Comparison of ENCODE assay signal across 13 cellular contexts in genomic region chr9:120937596-120937995, GRCh38. TPM values are rescaled to one million over a fixed set of nuclear protein-coding genes. Genes with fewer than 3 reads are reported as not detected.
DNase-seq lines count a peak whose midpoint lies in the region; ATAC-seq, FAIRE-seq and TF ChIP-seq lines count a peak whose summit lies in the region.
"Had no signal": no experiment of that assay in that cellular context is flagged by ENCODE, and none has a peak within 500 bp of the region (broad histone marks: within the 10 kb centered on the region; RNA-seq: fewer than 3 reads in every experiment).

No MANE protein-coding gene starts in this region.

- TF ChIP-seq CTCF in right lobe of liver (IDR thresholded peaks at IDR 0.05) (no peak), HepG2 (CRISPR knock-in tag; IDR thresholded peaks at IDR 0.05) (no peak), colonic mucosa (IDR thresholded peaks at IDR 0.05) (no peak)

- TF ChIP-seq RAD21 in HepG2 (CRISPR knock-in tag; IDR thresholded peaks at IDR 0.05) = no peak

- H3K36me3 ChIP-seq in right lobe of liver (no peaks in the 10 kb centered on the region), HepG2 (replicated peaks in 1 of 2; ENCODE audit: control insufficient read depth in 1 of 2, insufficient read depth in 2 of 2, low read length in 2 of 2) (no peaks in the 10 kb centered on the region), colonic mucosa (no peaks in the 10 kb centered on the region), aorta (ENCODE audit: control insufficient read depth in 1 of 2, insufficient read depth in 2 of 2, low read length in 1 of 2) (no peaks in the 10 kb centered on the region)
- no peaks in the 10 kb centered on the region for H3K36me3 ChIP-seq in naive thymus-derived CD4-positive, alpha-beta T cell (ENCODE audit: control insufficient read depth in 2 of 3, insufficient read depth in 3 of 3, low read length in 3 of 3)

- H3K27ac Mint-ChIP-seq in naive thymus-derived CD4-positive, alpha-beta T cell = peak overlapping the region; percentile 64 to 100 (median 92)
- H3K27ac Mint-ChIP-seq: progenitor cell of endocrine pancreas had no signal

- TF ChIP-seq EP300 in HepG2 (IDR thresholded peaks at IDR 0.05; ENCODE audit: low read depth in 2 of 2, low read length in 2 of 2) = no peak
- TF ChIP-seq EP300 in HepG2 (CRISPR knock-in tag; IDR thresholded peaks at IDR 0.05; ENCODE audit: borderline replicate concordance) = no peak

- 78% methylated on average over 1 of the region's 1 CpG for WGBS in right lobe of liver (ENCODE audit: insufficient coverage, low coverage, low lambda C conversion rate, missing lambda C conversion rate)
- WGBS in HepG2 (ENCODE audit: low lambda C conversion rate) = 60% methylated on average over 1 of the region's 1 CpG
- WGBS in aorta, 2 donors = 1 to 3% methylated on average over 1 of the region's 1 CpG

- no TSS peak for BruUV-seq in HepG2 (replicated peaks; lab: Mats Ljungman, UMichigan)

- peaks cover 0 to 5% (median 0%) of the 10 kb centered on the region in 5 donors for H3K27me3 Mint-ChIP-seq in naive thymus-derived CD4-positive, alpha-beta T cell
- H3K27me3 Mint-ChIP-seq: activated naive CD8-positive, alpha-beta T cell treated with anti-CD3 and anti-CD28 coated beads, Interleukin-2, amount 10 ng/mL, durations not matched to agents 7 days and 5 days had no signal

- CTCF ChIA-PET in HepG2 (lab: Yijun Ruan, JAX; ENCODE audit: low intra/inter-chr PET ratio, low total read pairs) = interaction anchor here (2.6 kb wide), 1 partner anchor 181 kb away, joined by 40 read pairs; no protein-coding TSS in a partner anchor
- CTCF ChIA-PET in naive thymus-derived CD4-positive, alpha-beta T cell (lab: Charles Lee) = interaction anchor here (0.9 to 5.6 kb wide), 7 partner anchors 21 to 181 kb away, joined by 3 to 49 read pairs (median 11); no protein-coding TSS in a partner anchor

- H3K36me3 Mint-ChIP-seq in naive thymus-derived CD4-positive, alpha-beta T cell = no peaks in the 10 kb centered on the region
- H3K36me3 Mint-ChIP-seq: activated naive CD8-positive, alpha-beta T cell treated with anti-CD3 and anti-CD28 coated beads, Interleukin-2, amount 10 ng/mL, durations not matched to agents 7 days and 5 days had no signal

- in situ Hi-C loops in HepG2 (cut with HindIII; ENCODE audit: extremely low pct_ligation_motif_present, low pct_unique_long_range_greater_than_20kb) = loop anchor here (5.0 kb wide), 1 partner anchor 180 kb away; no protein-coding TSS in a partner anchor

- peaks cover 27 to 57% (median 49%) of the 10 kb centered on the region in 7 donors for H3K4me1 Mint-ChIP-seq in naive thymus-derived CD4-positive, alpha-beta T cell

- no peak for FAIRE-seq in HepG2 (lab: Jason Lieb, UNC)
- FAIRE-seq: keratinocyte had no signal

- H3K4me2 ChIP-seq in HepG2 (ENCODE audit: low read depth, low read length) = no peak overlapping the region

- H3K9ac ChIP-seq in HepG2 (ENCODE audit: insufficient read depth, low read depth, low read length) (no peak overlapping the region), colonic mucosa (ENCODE audit: low read depth in 2 of 2, low read length in 2 of 2) (no peak overlapping the region)

- H3K4me1 ChIP-seq in right lobe of liver (peaks cover 2 to 45% (median 21%) of the 10 kb centered on the region in 4 donors), HepG2 (ENCODE audit: insufficient read depth, low read length) (peaks cover 20% of the 10 kb centered on the region), colonic mucosa (peaks cover 5% of the 10 kb centered on the region), aorta (ENCODE audit: control insufficient read depth in 1 of 2, insufficient read depth in 2 of 2, low read length in 2 of 2) (peaks cover 6 to 8% of the 10 kb centered on the region in 2 donors)
- peaks cover 47 to 48% of the 10 kb centered on the region in 2 donors for H3K4me1 ChIP-seq in naive thymus-derived CD4-positive, alpha-beta T cell (ENCODE audit: control insufficient read depth in 2 of 2, insufficient read depth in 2 of 2, low read length in 2 of 2)

- ATAC-seq in right lobe of liver = no peak
- ATAC-seq in HepG2 = no peak
- ATAC-seq in naive thymus-derived CD4-positive, alpha-beta T cell = no peak
- no peak for ATAC-seq in aorta (ENCODE audit: low FRiP score)
- no peak for ATAC-seq in GM21619 (IDR thresholded peaks at IDR 0.05; ENCODE audit: unreplicated experiment)
- no peak for ATAC-seq in HG03175 (IDR thresholded peaks at IDR 0.05; ENCODE audit: unreplicated experiment)

- no peaks in the 10 kb centered on the region for H3K9me3 ChIP-seq in right lobe of liver
- H3K9me3 ChIP-seq in HepG2 (ENCODE audit: low read length) = no peaks in the 10 kb centered on the region
- H3K9me3 ChIP-seq in colonic mucosa = no peaks in the 10 kb centered on the region
- H3K9me3 ChIP-seq in naive thymus-derived CD4-positive, alpha-beta T cell (ENCODE audit: control insufficient read depth in 2 of 3, low read length in 3 of 3) = no peaks in the 10 kb centered on the region
- no peaks in the 10 kb centered on the region for H3K9me3 ChIP-seq in aorta (ENCODE audit: control insufficient read depth, low read length)

- H3K27ac ChIP-seq in right lobe of liver (peak overlapping the region in 2 of 3 donors; percentile 20 to 30), HepG2 (ENCODE audit: extremely low read length, insufficient read depth, low read length) (no peak overlapping the region), colonic mucosa (peak overlapping the region; percentile 40), aorta (ENCODE audit: low read depth in 1 of 2, low read length in 2 of 2) (peak overlapping the region; percentile 52 to 72)
- peak overlapping the region; percentile 97 for H3K27ac ChIP-seq in naive thymus-derived CD4-positive, alpha-beta T cell (ENCODE audit: low read depth, low read length)
- H3K27ac ChIP-seq: HL-60 had no signal

- H3K79me2 ChIP-seq in HepG2 (ENCODE audit: insufficient read depth, low read length) = no peaks in the 10 kb centered on the region

- DNase-seq in right lobe of liver (no peak), HepG2 (ENCODE audit: low spot score) (no peak), colonic mucosa (no peak), aorta (no peak), NCI-H2227 (lab: John Stamatoyannopoulos, UW; ENCODE audit: unreplicated experiment) (no peak)
- no peak for DNase-seq in naive thymus-derived CD4-positive, alpha-beta T cell
- DNase-seq: activated naive CD8-positive, alpha-beta T cell treated with anti-CD3 and anti-CD28 coated beads, Interleukin-2, amount 10 ng/mL, durations not matched to agents 7 days and 5 days; AML-193 had no signal

- H4K20me1 ChIP-seq in HepG2 (ENCODE audit: insufficient read depth, low read length) = no peaks in the 10 kb centered on the region

- no peak overlapping the region for H2AFZ ChIP-seq in HepG2 (ENCODE audit: low read length)

- H3K4me3 Mint-ChIP-seq in naive thymus-derived CD4-positive, alpha-beta T cell = peak overlapping the region in 1 of 10 donors; percentile 12
- H3K4me3 Mint-ChIP-seq: activated naive CD8-positive, alpha-beta T cell treated with anti-CD3 and anti-CD28 coated beads, Interleukin-2, amount 10 ng/mL, durations not matched to agents 7 days and 5 days had no signal

- POLR2A ChIA-PET in HepG2 (lab: Yijun Ruan, JAX) = no interaction called here
- POLR2A ChIA-PET in naive thymus-derived CD4-positive, alpha-beta T cell (lab: Charles Lee) = interaction anchor here (0.8 to 44.3 kb wide), 6 partner anchors 20 to 94 kb away, joined by 3 to 2417 read pairs (median 30); partner anchors contain the start of genes PHF19 and PSMD5

- intact Hi-C loops in right lobe of liver (cut with DNase I) (loop anchor here (10.0 kb wide), 2 partner anchors 173 to 183 kb away; no protein-coding TSS in a partner anchor), HepG2 (cut with micrococcal nuclease; ENCODE audit: unreplicated experiment) (loop anchor here (5.0 kb wide), 1 partner anchor 195 kb away; no protein-coding TSS in a partner anchor), colonic mucosa (cut with DNase I) (loop anchor here (2.0 to 5.0 kb wide), 3 partner anchors 70 to 179 kb away; no protein-coding TSS in a partner anchor), aorta (cut with DNase I) (loop anchor here (5.0 kb wide), 2 partner anchors 60 to 70 kb away; partner anchors contain the start of gene PHF19 (in 1 of the 2))
- intact Hi-C loops in naive thymus-derived CD4-positive, alpha-beta T cell (cut with micrococcal nuclease) = loop anchor here in 1 of 2 donors (2.0 kb wide), 1 partner anchor 145 kb away; the partner anchor contains the start of gene FBXW2

- no peak overlapping the region for H3K4me3 ChIP-seq in right lobe of liver
- H3K4me3 ChIP-seq in HepG2 (replicated peaks in 1 of 3; ENCODE audit: insufficient read depth in 1 of 3, low read depth in 2 of 3, low read length in 3 of 3) = no peak overlapping the region
- no peak overlapping the region for H3K4me3 ChIP-seq in colonic mucosa
- no peak overlapping the region for H3K4me3 ChIP-seq in naive thymus-derived CD4-positive, alpha-beta T cell (ENCODE audit: low read length)
- no peak overlapping the region for H3K4me3 ChIP-seq in aorta (ENCODE audit: low read length in 2 of 2)

- H3K27me3 ChIP-seq in right lobe of liver (no peaks in the 10 kb centered on the region), HepG2 (ENCODE audit: control insufficient read depth in 1 of 2, insufficient read depth in 2 of 2, low read length in 2 of 2) (no peaks in the 10 kb centered on the region), colonic mucosa (no peaks in the 10 kb centered on the region), aorta (ENCODE audit: control insufficient read depth in 1 of 2, insufficient read depth in 2 of 2, low read length in 1 of 2) (no peaks in the 10 kb centered on the region)
- H3K27me3 ChIP-seq in naive thymus-derived CD4-positive, alpha-beta T cell (ENCODE audit: control insufficient read depth in 2 of 2, insufficient read depth in 2 of 2, low read length in 2 of 2) = no peaks in the 10 kb centered on the region

- TF ChIP-seq POLR2A in right lobe of liver (IDR thresholded peaks at IDR 0.05) (no peak), HepG2 (IDR thresholded peaks at IDR 0.05; ENCODE audit: insufficient read depth in 1 of 2, low read depth in 2 of 2, low read length in 2 of 2) (no peak)

- no peaks in the 10 kb centered on the region for H3K9me3 Mint-ChIP-seq in naive thymus-derived CD4-positive, alpha-beta T cell
- H3K9me3 Mint-ChIP-seq: activated naive CD8-positive, alpha-beta T cell treated with anti-CD3 and anti-CD28 coated beads, Interleukin-2, amount 10 ng/mL, durations not matched to agents 7 days and 5 days had no signal

RNA-seq across cellular contexts. Expression of gene TRAF1, which starts 11.0 kb away (rescaled TPM):
- total RNA-seq in right lobe of liver (1 to 10 TPM in 5 of 6 experiments, under 1 TPM in 1; 0.99 to 2.5 (median 2.1) TPM), HepG2 (2016; rRNA removed; fragmentation: Illumina TruSeq; extraction: Trizol) (0.11 and 0.44 TPM in 2 replicates), colonic mucosa (1 to 10 TPM; 1.5 to 3.1 TPM), aorta (10 to 100 TPM; 19.8 to 25.7 TPM)
- 0.09 and 0.10 TPM in 2 replicates for total RNA-seq in HepG2 (2016; cell fraction: cytosol; rRNA removed; fragmentation: Illumina TruSeq; extraction: Trizol; ENCODE audit: low read depth)
- total RNA-seq in HepG2 (2016; cell fraction: insoluble cytoplasmic fraction; rRNA removed; fragmentation: Illumina TruSeq; extraction: Trizol) = 0.25 and 0.39 TPM in 2 replicates
- total RNA-seq in HepG2 (2016; cell fraction: membrane; rRNA removed; fragmentation: Illumina TruSeq; extraction: Trizol) = 0.09 and 0.21 TPM in 2 replicates
- total RNA-seq in HepG2 (2016; cell fraction: nucleus; rRNA removed; fragmentation: Illumina TruSeq; extraction: Trizol) = 0.75 and 0.87 TPM in 2 replicates
- polyA plus RNA-seq in HepG2 (2011; rRNA removed) (1.0 and 1.8 TPM in 2 replicates), aorta (10 to 100 TPM; 10.5 to 43.3 TPM)
- 0.48 and 0.60 TPM in 2 replicates for polyA plus RNA-seq in HepG2 (2011; cell fraction: cytosol; rRNA removed)
- 5.5 and 7.6 TPM in 2 replicates for polyA plus RNA-seq in HepG2 (2011; cell fraction: nucleus; rRNA removed)
- 0.59 and 0.96 TPM in 2 replicates for polyA plus RNA-seq in HepG2 (2012)
- 0.07 and 0.10 TPM in 2 replicates for polyA plus RNA-seq in HepG2 (2016; cell fraction: cytosol; fragmentation: Illumina TruSeq; extraction: Trizol; ENCODE audit: low read depth)
- 0.19 and 0.26 TPM in 2 replicates for polyA plus RNA-seq in HepG2 (2016; cell fraction: insoluble cytoplasmic fraction; fragmentation: Illumina TruSeq; extraction: Trizol; ENCODE audit: low read depth)
- polyA plus RNA-seq in HepG2 (2016; cell fraction: membrane; fragmentation: Illumina TruSeq; extraction: Trizol; ENCODE audit: low read depth) = 0.09 and 0.19 TPM in 2 replicates
- polyA plus RNA-seq in HepG2 (2016; cell fraction: nucleus; fragmentation: Illumina TruSeq; extraction: Trizol; ENCODE audit: insufficient read depth, low read depth) = 2.2 TPM in 2 replicates
- 0.91 and 1.4 TPM in 2 replicates for polyA minus RNA-seq in HepG2 (2011; rRNA and poly(A)+ RNA removed; ENCODE audit: low replicate concordance)
- 0.09 and 0.20 TPM in 2 replicates for polyA minus RNA-seq in HepG2 (2011; cell fraction: cytosol; rRNA and poly(A)+ RNA removed)
- polyA minus RNA-seq in HepG2 (2011; cell fraction: nucleus; rRNA and poly(A)+ RNA removed) = 3.5 and 3.7 TPM in 2 replicates
- total RNA-seq in naive thymus-derived CD4-positive, alpha-beta T cell = 100 to 1,000 TPM in 2 of 5 experiments, 10 to 100 TPM in 3; 58.7 to 131 (median 98.2) TPM
- polyA plus RNA-seq in naive thymus-derived CD4-positive, alpha-beta T cell = 1 to 10 TPM; 3.7 to 6.6 TPM

Comparison
In these comparisons a context has a peak if more than half of its experiments do, and no peak if none do; other contexts are left out.
1. RNA of gene TRAF1, which starts 11.0 kb away (total RNA-seq): 58.7 to 131 TPM in naive thymus-derived CD4-positive, alpha-beta T cell and 19.8 to 25.7 TPM in aorta; 1.5 to 3.1 TPM in colonic mucosa, 0.99 to 2.5 TPM in right lobe of liver and 0.09 to 0.87 TPM in HepG2; every median in the first group is over 4 times any median in the second.